Comparison of ENCODE assay signal across 21 cellular contexts in the genomic region with DNA sequence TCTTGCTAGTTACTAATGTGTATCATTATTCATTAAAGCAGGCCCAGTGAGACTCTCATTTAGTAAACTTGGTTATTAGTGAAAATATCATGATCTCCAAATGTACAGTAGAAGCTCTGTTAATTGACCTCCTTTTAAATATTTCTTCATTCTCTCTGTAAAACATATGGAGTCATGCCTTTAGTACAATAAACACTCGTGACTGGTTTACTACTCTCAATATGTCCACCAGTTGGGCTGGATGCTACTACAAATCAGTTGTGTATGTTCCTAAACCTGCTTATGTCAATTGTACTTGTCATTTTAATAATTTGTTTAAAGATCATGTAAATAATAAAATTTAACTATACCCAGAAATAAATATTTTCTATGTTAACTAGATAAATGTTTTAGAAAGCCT.
DNase-seq lines count a peak whose midpoint lies in the region; ATAC-seq, FAIRE-seq and TF ChIP-seq lines count a peak whose summit lies in the region.
"Had no signal": no experiment of that assay in that cellular context is flagged by ENCODE, and none has a peak within 500 bp of the region (broad histone marks: within the 10 kb centered on the region; RNA-seq: fewer than 3 reads in every experiment).

No MANE protein-coding gene starts in this region.

- no peak for ATAC-seq in HG03439 (IDR thresholded peaks at IDR 0.05; ENCODE audit: unreplicated experiment)
- ATAC-seq: GM12878 had no signal

- DNase-seq in astrocyte (ENCODE audit: low read depth) = no peak
- no peak for DNase-seq in kidney
- no peak for DNase-seq in Peyer's patch
- DNase-seq in AG08395 (ENCODE audit: low spot score) = no peak
- DNase-seq: ACHN; C1 segment of cervical spinal cord; CD4-positive, alpha-beta memory T cell; COR-L47; DMS 273 treated with DMSO at 0.1 percent for 48 hours; DMS79; GDM1; GM23248; H7; HCEC 1CT had no signal

- peaks cover 7% of the 10 kb centered on the region for H3K4me1 ChIP-seq in ACC112 (ENCODE audit: control insufficient read depth, insufficient read depth, low read length, unreplicated experiment)
- peaks cover 3% of the 10 kb centered on the region for H3K4me1 ChIP-seq in astrocyte (ENCODE audit: insufficient read depth, low read length)
- no peaks in the 10 kb centered on the region for H3K4me1 ChIP-seq in kidney (ENCODE audit: control insufficient read depth in 1 of 2, insufficient read depth in 1 of 2, low read depth in 1 of 2, low read length in 2 of 2)
- H3K4me1 ChIP-seq in skeletal muscle satellite cell (ENCODE audit: control insufficient read depth, insufficient read depth, low read length) = peaks cover 10% of the 10 kb centered on the region
- H3K4me1 ChIP-seq in Peyer's patch = no peaks in the 10 kb centered on the region

- H3K4me2 ChIP-seq in astrocyte (ENCODE audit: low read length) (no peak overlapping the region), skeletal muscle satellite cell (ENCODE audit: low read length) (peak overlapping the region; percentile 13)

- H3K9me3 ChIP-seq in astrocyte (ENCODE audit: insufficient read depth, low read depth, low read length) (no peaks in the 10 kb centered on the region), kidney (ENCODE audit: control insufficient read depth in 1 of 2, low read length in 2 of 2) (peaks cover 0 to 12% of the 10 kb centered on the region in 2 donors), skeletal muscle satellite cell (replicated peaks; ENCODE audit: low read length) (peaks cover 7% of the 10 kb centered on the region), Peyer's patch (no peaks in the 10 kb centered on the region)

- no peaks in the 10 kb centered on the region for H3K27me3 Mint-ChIP-seq in astrocyte (ENCODE audit: low read depth, unreplicated experiment)

- no peak overlapping the region for H3K4me3 Mint-ChIP-seq in astrocyte (ENCODE audit: unreplicated experiment)
- H3K4me3 Mint-ChIP-seq: CD4-positive, alpha-beta memory T cell had no signal

- H3K36me3 Mint-ChIP-seq in astrocyte (ENCODE audit: low read depth, unreplicated experiment) = no peaks in the 10 kb centered on the region

- H3K9ac ChIP-seq in astrocyte (ENCODE audit: low read length) (no peak overlapping the region), kidney (ENCODE audit: low read length in 2 of 2) (no peak overlapping the region), skeletal muscle satellite cell (ENCODE audit: low read depth, low read length) (no peak overlapping the region)
- H3K9ac ChIP-seq: GM23248 had no signal

- intact Hi-C loops in kidney (cut with DNase I) = no loop called here

- H3K27ac ChIP-seq in ACC112 (ENCODE audit: low read depth, low read length) (peak overlapping the region; percentile 45), astrocyte (ENCODE audit: low read depth, low read length) (peak overlapping the region; percentile 42), kidney (ENCODE audit: low read depth in 2 of 2, low read length in 2 of 2) (no peak overlapping the region), Peyer's patch (no peak overlapping the region)
- H3K27ac ChIP-seq: 22Rv1, GM23248 had no signal

- no peaks in the 10 kb centered on the region for H3K27me3 ChIP-seq in ACC112 (ENCODE audit: insufficient read depth, low read length)
- H3K27me3 ChIP-seq in astrocyte (ENCODE audit: insufficient read depth, low read length) = no peaks in the 10 kb centered on the region
- H3K27me3 ChIP-seq in skeletal muscle satellite cell (ENCODE audit: control insufficient read depth, insufficient read depth, low read length) = no peaks in the 10 kb centered on the region
- no peaks in the 10 kb centered on the region for H3K27me3 ChIP-seq in Peyer's patch

- no peak for TF ChIP-seq CTCF in astrocyte (IDR thresholded peaks at IDR 0.05; ENCODE audit: insufficient read depth, low read depth, low read length)
- no peak for TF ChIP-seq CTCF in kidney (IDR thresholded peaks at IDR 0.05; ENCODE audit: borderline replicate concordance, extremely low read depth, insufficient read depth)
- no peak for TF ChIP-seq CTCF in Peyer's patch (IDR thresholded peaks at IDR 0.05)

- H2AFZ ChIP-seq in ACC112 (ENCODE audit: low read length, unreplicated experiment) (no peak overlapping the region), astrocyte (ENCODE audit: low read depth, low read length) (no peak overlapping the region)
- H2AFZ ChIP-seq: GM23248 had no signal

- H3K9me3 Mint-ChIP-seq in astrocyte (ENCODE audit: unreplicated experiment) = peaks cover 26% of the 10 kb centered on the region

- H3K4me1 Mint-ChIP-seq in astrocyte (ENCODE audit: low read depth, unreplicated experiment) = no peaks in the 10 kb centered on the region

- H3K27ac Mint-ChIP-seq in astrocyte (ENCODE audit: unreplicated experiment) = no peak overlapping the region
- H3K27ac Mint-ChIP-seq: CD4-positive, alpha-beta memory T cell had no signal

- H3K79me2 ChIP-seq in ACC112 (ENCODE audit: control insufficient read depth, insufficient read depth, low read length, unreplicated experiment) (no peaks in the 10 kb centered on the region), astrocyte (ENCODE audit: insufficient read depth, low read length) (no peaks in the 10 kb centered on the region)

- H3K36me3 ChIP-seq in ACC112 (ENCODE audit: insufficient read depth, low read length) (no peaks in the 10 kb centered on the region), astrocyte (ENCODE audit: insufficient read depth, low read length) (no peaks in the 10 kb centered on the region), kidney (ENCODE audit: control insufficient read depth in 1 of 2, insufficient read depth in 2 of 2, low read length in 2 of 2) (no peaks in the 10 kb centered on the region), skeletal muscle satellite cell (ENCODE audit: insufficient read depth, low read length) (no peaks in the 10 kb centered on the region), Peyer's patch (no peaks in the 10 kb centered on the region)

- no peaks in the 10 kb centered on the region for H4K20me1 ChIP-seq in astrocyte (ENCODE audit: insufficient read depth, low read length)

- no peak for FAIRE-seq in astrocyte (lab: Jason Lieb, UNC)
- peak; percentile 3 for FAIRE-seq in kidney (lab: Jason Lieb, UNC)
- FAIRE-seq: GM12878, GM19239, H1 had no signal

- H3K4me3 ChIP-seq in ACC112 (ENCODE audit: low read depth, low read length) = no peak overlapping the region
- H3K4me3 ChIP-seq in astrocyte (ENCODE audit: insufficient read depth, low read depth, low read length) = no peak overlapping the region
- no peak overlapping the region for H3K4me3 ChIP-seq in kidney (ENCODE audit: low read length in 2 of 2)
- H3K4me3 ChIP-seq in skeletal muscle satellite cell (ENCODE audit: low read length) = no peak overlapping the region
- H3K4me3 ChIP-seq in Peyer's patch = no peak overlapping the region
- H3K4me3 ChIP-seq: GM12878, GM23248 had no signal

- TF ChIP-seq POLR2A in Peyer's patch (IDR thresholded peaks at IDR 0.05) = no peak

Comparison
In these comparisons a context has a peak if more than half of its experiments do, and no peak if none do; other contexts are left out.
1. H3K27ac ChIP-seq: peak in ACC112 (single experiment) and astrocyte (single experiment); none in kidney (0 of 2) and Peyer's patch (0 of 4).